In the genomic region with DNA sequence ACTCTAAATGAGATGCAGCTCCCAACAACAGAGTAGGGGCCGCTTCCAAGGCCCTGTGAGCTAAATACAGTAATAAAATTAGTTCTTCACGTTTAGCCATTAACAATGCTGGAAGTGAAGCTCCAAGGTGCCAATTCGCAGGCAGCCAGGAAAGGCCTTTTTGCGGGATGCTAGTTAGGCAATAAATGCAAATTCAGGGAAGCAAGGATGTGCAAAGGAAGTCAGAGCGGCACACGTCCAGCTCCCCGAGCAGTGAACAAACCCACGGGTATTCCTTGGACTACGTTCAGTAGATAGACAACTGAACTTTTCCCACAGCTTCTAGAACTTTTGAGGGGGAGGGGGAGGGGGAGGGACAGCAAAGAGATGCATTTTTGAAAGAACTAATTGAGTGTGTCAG, we compare ENCODE assay signal across 12 cellular contexts. TPM values are rescaled to one million over a fixed set of nuclear protein-coding genes. Genes with fewer than 3 reads are reported as not detected.
DNase-seq lines count a peak whose midpoint lies in the region; ATAC-seq and TF ChIP-seq lines count a peak whose summit lies in the region.
"Had no signal": no experiment of that assay in that cellular context is flagged by ENCODE, and none has a peak within 500 bp of the region (broad histone marks: within the 10 kb centered on the region; RNA-seq: fewer than 3 reads in every experiment).

No MANE protein-coding gene starts in this region.

- POLR2A ChIA-PET in MCF 10A (lab: Yijun Ruan, JAX) = interaction anchor here (1.0 to 2.4 kb wide), 5 partner anchors 13 to 122 kb away, joined by 3 to 18 read pairs (median 5); no protein-coding TSS in a partner anchor

- dilution Hi-C loops in mammary epithelial cell (cut with HindIII; ENCODE audit: low sequenced_read_pairs) = loop anchor here (5.0 kb wide), 1 partner anchor 134 kb away; no protein-coding TSS in a partner anchor

- H3K4me1 Mint-ChIP-seq in MCF 10A (ENCODE audit: insufficient read depth, unreplicated experiment) = peaks cover 17% of the 10 kb centered on the region
- peaks cover 82% of the 10 kb centered on the region for H3K4me1 Mint-ChIP-seq in dendritic cell treated with granulocyte-macrophage colony-stimulating factor and Interleukin-4, amounts not matched to agents 40 ng/mL and 50 ng/mL, for 4 days (ENCODE audit: low read depth)

- H3K27ac ChIP-seq in mammary epithelial cell (ENCODE audit: insufficient read depth, low read depth, low read length) (no peak overlapping the region), uterus (peak overlapping the region; percentile 94 to 97)

- H3K27ac Mint-ChIP-seq in MCF 10A (ENCODE audit: low read depth, unreplicated experiment) = no peak overlapping the region
- H3K27ac Mint-ChIP-seq in dendritic cell treated with granulocyte-macrophage colony-stimulating factor and Interleukin-4, amounts not matched to agents 40 ng/mL and 50 ng/mL, for 4 days = peak overlapping the region; percentile 15

- no peak for TF ChIP-seq POLR2A in uterus (IDR thresholded peaks at IDR 0.05)

- intact Hi-C loops in mammary epithelial cell (cut with micrococcal nuclease) = no loop called here
- intact Hi-C loops in MCF 10A (cut with micrococcal nuclease) = no loop called here
- intact Hi-C loops in dendritic cell treated with granulocyte-macrophage colony-stimulating factor and Interleukin-4, amounts not matched to agents 40 ng/mL and 50 ng/mL, for 4 days (cut with micrococcal nuclease) = loop anchor here (5.0 to 10.0 kb wide), 3 partner anchors 79 to 197 kb away; no protein-coding TSS in a partner anchor
- intact Hi-C loops in uterus (cut with DNase I; ENCODE audit: low total_unique reads) = no loop called here

- BruUV-seq in mammary epithelial cell (replicated peaks; lab: Mats Ljungman, UMichigan) (no TSS peak), MCF 10A (replicated peaks; lab: Mats Ljungman, UMichigan) (no TSS peak)

- H3K36me3 ChIP-seq in mammary epithelial cell (ENCODE audit: insufficient read depth, low read length) (no peaks in the 10 kb centered on the region), uterus (no peaks in the 10 kb centered on the region)

- no peak overlapping the region for H2AFZ ChIP-seq in mammary epithelial cell (ENCODE audit: low read depth, low read length)

- H3K4me1 ChIP-seq in mammary epithelial cell (ENCODE audit: insufficient read depth, low read length) (peaks cover 15% of the 10 kb centered on the region), uterus (peaks cover 6% of the 10 kb centered on the region in 2 donors)

- H3K4me2 ChIP-seq in mammary epithelial cell (ENCODE audit: insufficient read depth, low read depth, low read length) = peak overlapping the region; percentile 6

- H3K79me2 ChIP-seq in mammary epithelial cell (ENCODE audit: insufficient read depth, low read length) = peaks cover 82% of the 10 kb centered on the region

- H3K9me3 Mint-ChIP-seq in MCF 10A (ENCODE audit: unreplicated experiment) = no peaks in the 10 kb centered on the region
- no peaks in the 10 kb centered on the region for H3K9me3 Mint-ChIP-seq in dendritic cell treated with granulocyte-macrophage colony-stimulating factor and Interleukin-4, amounts not matched to agents 40 ng/mL and 50 ng/mL, for 4 days
- H3K9me3 Mint-ChIP-seq: naive B cell had no signal

- DNase-seq in mammary epithelial cell (no peak), MCF 10A (ENCODE audit: unreplicated experiment) (no peak), medulla oblongata (ENCODE audit: extremely low spot score) (peak; percentile 40), uterus (peak in 1 of 2 donors; percentile 43), COR-L47 (lab: John Stamatoyannopoulos, UW) (no peak), SW 1271 (lab: John Stamatoyannopoulos, UW) (no peak)
- DNase-seq: ACHN, GDM1, naive B cell, NCI-H1436 treated with DMSO at 0.1 percent for 48 hours had no signal

- no peaks in the 10 kb centered on the region for H4K20me1 ChIP-seq in mammary epithelial cell (ENCODE audit: insufficient read depth, low read length)

- H3K36me3 Mint-ChIP-seq in MCF 10A (ENCODE audit: insufficient read depth, unreplicated experiment) = no peaks in the 10 kb centered on the region
- H3K36me3 Mint-ChIP-seq in dendritic cell treated with granulocyte-macrophage colony-stimulating factor and Interleukin-4, amounts not matched to agents 40 ng/mL and 50 ng/mL, for 4 days (ENCODE audit: low read depth) = peaks cover 55% of the 10 kb centered on the region
- H3K36me3 Mint-ChIP-seq: naive B cell had no signal

- H3K4me3 Mint-ChIP-seq in MCF 10A (ENCODE audit: unreplicated experiment) = no peak overlapping the region
- H3K4me3 Mint-ChIP-seq in dendritic cell treated with granulocyte-macrophage colony-stimulating factor and Interleukin-4, amounts not matched to agents 40 ng/mL and 50 ng/mL, for 4 days = no peak overlapping the region

- H3K27me3 Mint-ChIP-seq in MCF 10A (ENCODE audit: insufficient read depth, unreplicated experiment) = no peaks in the 10 kb centered on the region
- H3K27me3 Mint-ChIP-seq in dendritic cell treated with granulocyte-macrophage colony-stimulating factor and Interleukin-4, amounts not matched to agents 40 ng/mL and 50 ng/mL, for 4 days = no peaks in the 10 kb centered on the region
- H3K27me3 Mint-ChIP-seq: naive B cell had no signal

- TF ChIP-seq CTCF in mammary epithelial cell (conservative IDR thresholded peaks at IDR 0.05 in 1 of 2, IDR thresholded peaks at IDR 0.05 in 1 of 2; ENCODE audit: extremely low read depth in 1 of 2, insufficient read depth in 1 of 2, low read depth in 1 of 2, low read length in 2 of 2) (no peak), MCF 10A (IDR thresholded peaks at IDR 0.05; ENCODE audit: unreplicated experiment) (no peak), uterus (IDR thresholded peaks at IDR 0.05) (no peak)

- no peak for ATAC-seq in HG03460 (IDR thresholded peaks at IDR 0.05; ENCODE audit: unreplicated experiment)

- no peaks in the 10 kb centered on the region for H3K9me3 ChIP-seq in mammary epithelial cell (replicated peaks; ENCODE audit: insufficient read depth, low read length)
- no peaks in the 10 kb centered on the region for H3K9me3 ChIP-seq in uterus

- CTCF ChIA-PET in mammary epithelial cell (lab: Charles Lee; ENCODE audit: low non-redundant PET) (interaction anchor here (0.6 kb wide), 1 partner anchor 37 kb away, joined by 4 read pairs; no protein-coding TSS in a partner anchor), MCF 10A (lab: Yijun Ruan, JAX) (interaction anchor here (0.6 kb wide), 1 partner anchor 92 kb away, joined by 3 read pairs; no protein-coding TSS in a partner anchor)

- in situ Hi-C loops in mammary epithelial cell (cut with MboI; ENCODE audit: low sequenced_read_pairs in 2 of 2) = loop anchor here in 1 of 2 donors (25.0 kb wide), 1 partner anchor 124 kb away; no protein-coding TSS in a partner anchor

- H3K27me3 ChIP-seq in mammary epithelial cell (ENCODE audit: insufficient read depth, low read length) (no peaks in the 10 kb centered on the region), uterus (no peaks in the 10 kb centered on the region)

- WGBS in mammary epithelial cell (ENCODE audit: low coverage, missing lambda C conversion rate) = 46% methylated on average over 9 of the region's 9 CpGs

- H3K4me3 ChIP-seq in mammary epithelial cell (replicated peaks in 1 of 3; ENCODE audit: insufficient read depth in 1 of 3, low read depth in 2 of 3, low read length in 3 of 3) = no peak overlapping the region
- H3K4me3 ChIP-seq in uterus = peak overlapping the region in 1 of 2 donors; percentile 10

- H3K9ac ChIP-seq in mammary epithelial cell (ENCODE audit: insufficient read depth, low read length) = no peak overlapping the region

RNA-seq across cellular contexts. Expression of gene ZNF516, which starts 6.9 kb away (rescaled TPM):
- 10 to 100 TPM; 27.2 to 36.0 TPM for total RNA-seq in mammary epithelial cell
- polyA plus RNA-seq in mammary epithelial cell = 7.5 TPM
- polyA minus RNA-seq in mammary epithelial cell = 10.3 TPM
- 28.3 and 40.1 TPM in 2 replicates for total RNA-seq in MCF 10A (2022)
- total RNA-seq in uterus = 100 to 1,000 TPM in 1 of 4 donors, 10 to 100 TPM in 3; 29.4 to 177 (median 65.7) TPM
